In genomic region chr16:28447081-28447480, GRCh38 we compare ENCODE assay signal across 11 cellular contexts. TPM values are rescaled to one million over a fixed set of nuclear protein-coding genes. Genes with fewer than 3 reads are reported as not detected.
A peak's percentile ranks its signal among the peaks of the same experiment; 100 is the strongest.
DNase-seq lines count a peak whose midpoint lies in the region; ATAC-seq, FAIRE-seq and TF ChIP-seq lines count a peak whose summit lies in the region.
"Not testable (repeated sequence)": the region's sequence is repeated elsewhere in the genome, so short reads cannot be mapped to it uniquely, and the experiment has no call there.
"Had no signal": no experiment of that assay in that cellular context is flagged by ENCODE, and none has a peak within 500 bp of the region (broad histone marks: within the 10 kb centered on the region; RNA-seq: fewer than 3 reads in every experiment).

No MANE protein-coding gene starts in this region.

- in situ Hi-C loops in K562 (cut with MboI): loop anchor here (25.0 kb wide), 1 partner anchor 490 kb away; the partner anchor contains the start of genes CD19 and RABEP2

- H3K27ac Mint-ChIP-seq in naive thymus-derived CD4-positive, alpha-beta T cell: not testable (repeated sequence)

- TF ChIP-seq RAD21 in A549 (conservative IDR thresholded peaks at IDR 0.05 in 1 of 2, IDR thresholded peaks at IDR 0.05 in 1 of 2); K562 (CRISPR knock-in tag; conservative IDR thresholded peaks at IDR 0.05 in 1 of 2, IDR thresholded peaks at IDR 0.05 in 1 of 2): not testable (repeated sequence)

- POLR2A ChIA-PET in A549 (lab: Yijun Ruan, JAX); K562 (lab: Yijun Ruan, JAX); naive thymus-derived CD4-positive, alpha-beta T cell (lab: Charles Lee): not testable (repeated sequence)

- H3K4me3 ChIP-seq in A549; K562; naive thymus-derived CD4-positive, alpha-beta T cell (ENCODE audit: low read length): not testable (repeated sequence)

- DNase-seq in A549 (ENCODE audit: low read depth in 1 of 2, low spot score in 1 of 2); K562 (ENCODE audit: extremely low read depth in 1 of 4, low spot score in 3 of 4); naive thymus-derived CD4-positive, alpha-beta T cell: not testable (repeated sequence)

- not testable (repeated sequence) for H3K9me1 ChIP-seq in K562 (ENCODE audit: control insufficient read depth, insufficient read depth, low read length)

- not testable (repeated sequence) for BruUV-seq in K562 (replicated peaks; lab: Mats Ljungman, UMichigan)

- H3K36me3 Mint-ChIP-seq in naive thymus-derived CD4-positive, alpha-beta T cell: not testable (repeated sequence)

- H3K4me2 ChIP-seq in A549; K562 (ENCODE audit: insufficient read depth, low read length): not testable (repeated sequence)

- not testable (repeated sequence) for H3K9me3 Mint-ChIP-seq in naive thymus-derived CD4-positive, alpha-beta T cell

- TF ChIP-seq POLR2A in A549 (IDR thresholded peaks at IDR 0.05; ENCODE audit: low read length); K562 (conservative IDR thresholded peaks at IDR 0.05): not testable (repeated sequence)

- ATAC-seq in A549 (peak; percentile 26 to 62; a peak in 5 of 6 replicates), K562 (peak; percentile 99)
- peak; percentile 46 to 64 for ATAC-seq in activated CD4-positive, CD25-positive, alpha-beta regulatory T cell treated with anti-CD3 and anti-CD28 coated beads, Interleukin-2, amount 50 U/mL, for 24 hours
- ATAC-seq in naive thymus-derived CD4-positive, alpha-beta T cell: peak; percentile 53

- intact Hi-C loops in K562 (cut with micrococcal nuclease); naive thymus-derived CD4-positive, alpha-beta T cell (cut with micrococcal nuclease): not testable (repeated sequence)

- H3K27me3 ChIP-seq in K562 (ENCODE audit: control insufficient read depth in 2 of 2, insufficient read depth in 2 of 2, low read length in 2 of 2); naive thymus-derived CD4-positive, alpha-beta T cell (ENCODE audit: control insufficient read depth in 2 of 2, insufficient read depth in 2 of 2, low read length in 2 of 2): not testable (repeated sequence)

- H3K27ac ChIP-seq in A549; K562 (ENCODE audit: extremely low read depth, low read depth, low read length); naive thymus-derived CD4-positive, alpha-beta T cell (ENCODE audit: low read depth, low read length): not testable (repeated sequence)

- CTCF ChIA-PET in A549 (lab: Yijun Ruan, JAX); K562 (lab: Yijun Ruan, JAX; ENCODE audit: low intra/inter-chr PET ratio); naive thymus-derived CD4-positive, alpha-beta T cell (lab: Charles Lee): not testable (repeated sequence)

- not testable (repeated sequence) for H3K4me3 Mint-ChIP-seq in naive thymus-derived CD4-positive, alpha-beta T cell

- no CpG with 5 or more reads among the region's 6 CpGs for WGBS in A549 (ENCODE audit: missing lambda C conversion rate)
- WGBS in K562 (ENCODE audit: insufficient coverage, low coverage, missing lambda C conversion rate): no CpG with 5 or more reads among the region's 6 CpGs

- H3K27me3 Mint-ChIP-seq in naive thymus-derived CD4-positive, alpha-beta T cell: not testable (repeated sequence)

- not testable (repeated sequence) for TF ChIP-seq CTCF in A549 (IDR thresholded peaks at IDR 0.05); K562 (IDR thresholded peaks at IDR 0.05 in 2 of 3, conservative IDR thresholded peaks at IDR 0.05 in 1 of 3; ENCODE audit: insufficient read depth in 2 of 3, low read depth in 1 of 3, low read length in 3 of 3)

- not testable (repeated sequence) for H3K36me3 ChIP-seq in K562 (ENCODE audit: control insufficient read depth, insufficient read depth, low read length); naive thymus-derived CD4-positive, alpha-beta T cell (ENCODE audit: control insufficient read depth in 2 of 3, insufficient read depth in 3 of 3, low read length in 3 of 3)

- not testable (repeated sequence) for H3K9ac ChIP-seq in K562 (ENCODE audit: insufficient read depth in 1 of 2, low read depth in 2 of 2, low read length in 2 of 2)

- not testable (repeated sequence) for FAIRE-seq in A549 (lab: Jason Lieb, UNC); K562 (lab: Jason Lieb, UNC)

- TF ChIP-seq EP300 in A549 (IDR thresholded peaks at IDR 0.05); K562 (IDR thresholded peaks at IDR 0.05; ENCODE audit: low read length): not testable (repeated sequence)

- H3K9me3 ChIP-seq in A549; K562 (replicated peaks; ENCODE audit: control insufficient read depth, insufficient read depth, low read depth, low read length); naive thymus-derived CD4-positive, alpha-beta T cell (ENCODE audit: control insufficient read depth in 2 of 3, low read length in 3 of 3): not testable (repeated sequence)

- not testable (repeated sequence) for H4K20me1 ChIP-seq in K562 (replicated peaks; ENCODE audit: control insufficient read depth, insufficient read depth, low read length)

- H3K4me1 ChIP-seq in A549; K562 (replicated peaks in 1 of 2; ENCODE audit: control insufficient read depth in 2 of 2, insufficient read depth in 2 of 2, low read length in 2 of 2); naive thymus-derived CD4-positive, alpha-beta T cell (ENCODE audit: control insufficient read depth in 2 of 2, insufficient read depth in 2 of 2, low read length in 2 of 2): not testable (repeated sequence)

- not testable (repeated sequence) for H2AFZ ChIP-seq in K562 (ENCODE audit: low read depth, low read length)

- H3K4me1 Mint-ChIP-seq in naive thymus-derived CD4-positive, alpha-beta T cell: not testable (repeated sequence)

- H3K79me2 ChIP-seq in K562 (ENCODE audit: control insufficient read depth, insufficient read depth, low read length): not testable (repeated sequence)

RNA-seq across cellular contexts. Expression of gene NPIPB7, which starts 25.1 kb away (rescaled TPM):
- 0.13 and 0.38 TPM in 2 replicates for polyA plus RNA-seq in A549 (2011; rRNA removed)
- polyA plus RNA-seq in A549 (2012; cell fraction: cytosol; rRNA removed): 0.19 and 0.44 TPM in 2 replicates
- 0.87 and 1.0 TPM in 2 replicates for polyA plus RNA-seq in A549 (2012; cell fraction: nucleus; rRNA removed)
- polyA plus RNA-seq in A549 (2017; fragmentation: RNase III; extraction: RNeasy Plus Mini Kit Qiagen cat#74134 plus additional on column Dnase treatment): 0.61 to 0.80 TPM (median 0.66 TPM) in 3 replicates
- not detected in 2 replicates for polyA minus RNA-seq in A549 (2011; rRNA and poly(A)+ RNA removed)
- not detected in 2 replicates for total RNA-seq in K562 (2011; cell fraction: chromatin; rRNA removed; ENCODE audit: low replicate concordance)
- total RNA-seq in K562 (2011; cell fraction: nucleolus; rRNA removed): not detected in 2 replicates
- total RNA-seq in K562 (2011; cell fraction: nucleoplasm; rRNA removed): not detected in 2 replicates
- not detected in 2 replicates for total RNA-seq in K562 (2014; rRNA removed)
- total RNA-seq in K562 (2014; rRNA removed; fragmentation: Illumina TruSeq; extraction: Trizol): not detected in 2 replicates
- total RNA-seq in K562 (2015; rRNA removed; fragmentation: Illumina TruSeq; extraction: Trizol): not detected in 2 replicates
- not detected in 2 replicates for total RNA-seq in K562 (2021)
- polyA plus RNA-seq in K562 (2011; rRNA removed): not detected in 2 replicates
- not detected in 2 replicates for polyA plus RNA-seq in K562 (2011; cell fraction: cytosol; rRNA removed)
- not detected in 2 replicates for polyA plus RNA-seq in K562 (2011; cell fraction: nucleus; rRNA removed)
- not detected in 2 replicates for polyA plus RNA-seq in K562 (2012)
- not detected in 2 replicates for polyA plus RNA-seq in K562 (2014; fragmentation: Illumina TruSeq; extraction: Trizol)
- under 1 TPM in 1 of 2 experiments, not detected in 1; 0.07 TPM for polyA plus RNA-seq in K562 (2014; fragmentation: Nextera tagmentation; extraction: Ambion mirVana)
- not detected in 2 replicates for polyA plus RNA-seq in K562 (2014; rRNA removed)
- polyA minus RNA-seq in K562 (2011; rRNA and poly(A)+ RNA removed): not detected in 2 replicates
- not detected in 2 replicates for polyA minus RNA-seq in K562 (2011; cell fraction: cytosol; rRNA and poly(A)+ RNA removed)
- polyA minus RNA-seq in K562 (2011; cell fraction: nucleus; rRNA and poly(A)+ RNA removed): not detected in 2 replicates
- total RNA-seq in naive thymus-derived CD4-positive, alpha-beta T cell: under 1 TPM in 4 of 5 experiments, not detected in 1; 0.22 to 0.54 (median 0.25) TPM
- not detected for polyA plus RNA-seq in naive thymus-derived CD4-positive, alpha-beta T cell
- total RNA-seq: A172; A673; CD4-positive, CD25-positive, alpha-beta regulatory T cell; CD8-positive, alpha-beta memory T cell had no signal
- polyA plus RNA-seq: AG04450; CD14-positive monocyte; CD4-positive, alpha-beta memory T cell; CD4-positive, CD25-positive, alpha-beta regulatory T cell; CD8-positive, alpha-beta memory T cell had no signal

RNA-seq across cellular contexts. Expression of gene EIF3CL, which starts 43.4 kb away (rescaled TPM):
- polyA plus RNA-seq in A549 (2011; rRNA removed) (33.1 and 77.6 TPM in 2 replicates), A549 (2017; fragmentation: RNase III; extraction: RNeasy Plus Mini Kit Qiagen cat#74134 plus additional on column Dnase treatment) (131 to 146 TPM (median 138 TPM) in 3 replicates), K562 (2011; rRNA removed) (130 and 155 TPM in 2 replicates), K562 (2014; fragmentation: Illumina TruSeq; extraction: Trizol) (119 and 183 TPM in 2 replicates), K562 (2014; fragmentation: Nextera tagmentation; extraction: Ambion mirVana) (10 to 100 TPM in 1 of 2 experiments, 1 to 10 TPM in 1; 3.7 to 10.4 TPM), K562 (2014; rRNA removed) (78.1 and 99.2 TPM in 2 replicates)
- 180 and 191 TPM in 2 replicates for polyA plus RNA-seq in A549 (2012; cell fraction: cytosol; rRNA removed)
- polyA plus RNA-seq in A549 (2012; cell fraction: nucleus; rRNA removed): 196 and 231 TPM in 2 replicates
- 178 and 194 TPM in 2 replicates for polyA minus RNA-seq in A549 (2011; rRNA and poly(A)+ RNA removed)
- 35.0 and 124 TPM in 2 replicates for total RNA-seq in K562 (2011; cell fraction: chromatin; rRNA removed; ENCODE audit: low replicate concordance)
- total RNA-seq in K562 (2011; cell fraction: nucleolus; rRNA removed): 103 and 124 TPM in 2 replicates
- total RNA-seq in K562 (2011; cell fraction: nucleoplasm; rRNA removed): 58.5 and 82.2 TPM in 2 replicates
- total RNA-seq in K562 (2014; rRNA removed) (85.4 and 89.8 TPM in 2 replicates), K562 (2014; rRNA removed; fragmentation: Illumina TruSeq; extraction: Trizol) (30.7 and 40.1 TPM in 2 replicates), K562 (2015; rRNA removed; fragmentation: Illumina TruSeq; extraction: Trizol) (88.1 and 88.2 TPM in 2 replicates), K562 (2021) (78.1 and 112 TPM in 2 replicates)
- 215 and 296 TPM in 2 replicates for polyA plus RNA-seq in K562 (2011; cell fraction: cytosol; rRNA removed)
- polyA plus RNA-seq in K562 (2011; cell fraction: nucleus; rRNA removed): 112 and 132 TPM in 2 replicates
- 44.6 and 46.0 TPM in 2 replicates for polyA plus RNA-seq in K562 (2012)
- 223 and 350 TPM in 2 replicates for polyA minus RNA-seq in K562 (2011; rRNA and poly(A)+ RNA removed)
- polyA minus RNA-seq in K562 (2011; cell fraction: cytosol; rRNA and poly(A)+ RNA removed): 170 and 213 TPM in 2 replicates
- polyA minus RNA-seq in K562 (2011; cell fraction: nucleus; rRNA and poly(A)+ RNA removed): 67.6 and 92.4 TPM in 2 replicates
- 10 to 100 TPM; 14.4 to 78.4 (median 23.3) TPM for total RNA-seq in naive thymus-derived CD4-positive, alpha-beta T cell
- 10 to 100 TPM; 37.0 to 38.2 TPM for polyA plus RNA-seq in naive thymus-derived CD4-positive, alpha-beta T cell

RNA-seq across cellular contexts. Expression of gene CLN3, which starts 44.8 kb away (rescaled TPM):
- polyA plus RNA-seq in A549 (2011; rRNA removed) (17.4 and 22.3 TPM in 2 replicates), A549 (2017; fragmentation: RNase III; extraction: RNeasy Plus Mini Kit Qiagen cat#74134 plus additional on column Dnase treatment) (18.0 to 22.2 TPM (median 21.5 TPM) in 3 replicates), K562 (2011; rRNA removed) (12.5 and 24.8 TPM in 2 replicates), K562 (2014; fragmentation: Illumina TruSeq; extraction: Trizol) (20.9 and 30.5 TPM in 2 replicates), K562 (2014; fragmentation: Nextera tagmentation; extraction: Ambion mirVana) (1 to 10 TPM; 2.5 to 3.1 TPM), K562 (2014; rRNA removed) (12.7 and 19.9 TPM in 2 replicates)
- polyA plus RNA-seq in A549 (2012; cell fraction: cytosol; rRNA removed): 18.6 and 26.7 TPM in 2 replicates
- polyA plus RNA-seq in A549 (2012; cell fraction: nucleus; rRNA removed): 85.1 and 88.5 TPM in 2 replicates
- 15.0 and 21.9 TPM in 2 replicates for polyA minus RNA-seq in A549 (2011; rRNA and poly(A)+ RNA removed)
- total RNA-seq in K562 (2011; cell fraction: chromatin; rRNA removed; ENCODE audit: low replicate concordance): 22.3 and 64.5 TPM in 2 replicates
- 58.5 and 75.0 TPM in 2 replicates for total RNA-seq in K562 (2011; cell fraction: nucleolus; rRNA removed)
- total RNA-seq in K562 (2011; cell fraction: nucleoplasm; rRNA removed): 42.4 and 43.9 TPM in 2 replicates
- total RNA-seq in K562 (2014; rRNA removed) (11.0 and 11.1 TPM in 2 replicates), K562 (2014; rRNA removed; fragmentation: Illumina TruSeq; extraction: Trizol) (4.5 and 5.6 TPM in 2 replicates), K562 (2015; rRNA removed; fragmentation: Illumina TruSeq; extraction: Trizol) (11.6 and 11.9 TPM in 2 replicates), K562 (2021) (27.1 and 31.9 TPM in 2 replicates)
- 24.2 and 33.1 TPM in 2 replicates for polyA plus RNA-seq in K562 (2011; cell fraction: cytosol; rRNA removed)
- polyA plus RNA-seq in K562 (2011; cell fraction: nucleus; rRNA removed): 64.4 and 76.3 TPM in 2 replicates
- polyA plus RNA-seq in K562 (2012): 33.2 and 44.8 TPM in 2 replicates
- polyA minus RNA-seq in K562 (2011; rRNA and poly(A)+ RNA removed): 12.0 and 15.9 TPM in 2 replicates
- polyA minus RNA-seq in K562 (2011; cell fraction: cytosol; rRNA and poly(A)+ RNA removed): 8.6 and 11.5 TPM in 2 replicates
- polyA minus RNA-seq in K562 (2011; cell fraction: nucleus; rRNA and poly(A)+ RNA removed): 12.5 and 19.0 TPM in 2 replicates
- 10 to 100 TPM; 56.5 to 76.3 (median 70.7) TPM for total RNA-seq in naive thymus-derived CD4-positive, alpha-beta T cell
- polyA plus RNA-seq in naive thymus-derived CD4-positive, alpha-beta T cell: 10 to 100 TPM; 16.0 to 27.3 TPM

RNA-seq across cellular contexts. Expression of gene APOBR, which starts 47.4 kb away (rescaled TPM):
- polyA plus RNA-seq in A549 (2011; rRNA removed) (0.01 TPM in 1 of 2 replicates, not detected in the other), A549 (2017; fragmentation: RNase III; extraction: RNeasy Plus Mini Kit Qiagen cat#74134 plus additional on column Dnase treatment) (0.05 to 0.08 TPM (median 0.07 TPM) in 3 replicates), K562 (2011; rRNA removed) (0.67 and 2.0 TPM in 2 replicates), K562 (2014; fragmentation: Illumina TruSeq; extraction: Trizol) (3.8 and 7.3 TPM in 2 replicates), K562 (2014; fragmentation: Nextera tagmentation; extraction: Ambion mirVana) (under 1 TPM in 1 of 2 experiments, not detected in 1; 0.08 TPM), K562 (2014; rRNA removed) (4.2 and 6.1 TPM in 2 replicates)
- 0.01 TPM in 1 of 2 replicates, not detected in the other for polyA plus RNA-seq in A549 (2012; cell fraction: cytosol; rRNA removed)
- polyA plus RNA-seq in A549 (2012; cell fraction: nucleus; rRNA removed): 0.04 TPM in 2 replicates
- polyA minus RNA-seq in A549 (2011; rRNA and poly(A)+ RNA removed): not detected in 2 replicates
- total RNA-seq in K562 (2011; cell fraction: chromatin; rRNA removed; ENCODE audit: low replicate concordance): 0.95 and 1.1 TPM in 2 replicates
- 0.83 and 1.6 TPM in 2 replicates for total RNA-seq in K562 (2011; cell fraction: nucleolus; rRNA removed)
- total RNA-seq in K562 (2011; cell fraction: nucleoplasm; rRNA removed): 2.0 and 2.8 TPM in 2 replicates
- total RNA-seq in K562 (2014; rRNA removed) (3.6 and 3.8 TPM in 2 replicates), K562 (2014; rRNA removed; fragmentation: Illumina TruSeq; extraction: Trizol) (0.25 and 0.32 TPM in 2 replicates), K562 (2015; rRNA removed; fragmentation: Illumina TruSeq; extraction: Trizol) (1.9 and 2.3 TPM in 2 replicates), K562 (2021) (3.2 and 4.3 TPM in 2 replicates)
- polyA plus RNA-seq in K562 (2011; cell fraction: cytosol; rRNA removed): 1.3 and 1.8 TPM in 2 replicates
- polyA plus RNA-seq in K562 (2011; cell fraction: nucleus; rRNA removed): 1.6 and 2.0 TPM in 2 replicates
- polyA plus RNA-seq in K562 (2012): 10.4 and 17.7 TPM in 2 replicates
- 0.46 and 1.0 TPM in 2 replicates for polyA minus RNA-seq in K562 (2011; rRNA and poly(A)+ RNA removed)
- 1.1 and 4.8 TPM in 2 replicates for polyA minus RNA-seq in K562 (2011; cell fraction: cytosol; rRNA and poly(A)+ RNA removed)
- 0.27 and 0.67 TPM in 2 replicates for polyA minus RNA-seq in K562 (2011; cell fraction: nucleus; rRNA and poly(A)+ RNA removed)
- 10 to 100 TPM in 2 of 5 experiments, 1 to 10 TPM in 3; 3.3 to 28.8 (median 8.2) TPM for total RNA-seq in naive thymus-derived CD4-positive, alpha-beta T cell
- under 1 TPM; 0.22 to 0.79 TPM for polyA plus RNA-seq in naive thymus-derived CD4-positive, alpha-beta T cell
- total RNA-seq: A172, A673 had no signal
- polyA plus RNA-seq: AG04450 had no signal

RNA-seq across cellular contexts. Expression of gene IL27, which starts 59.6 kb away (rescaled TPM):
- not detected in 2 replicates for polyA plus RNA-seq in A549 (2011; rRNA removed)
- polyA plus RNA-seq in A549 (2012; cell fraction: cytosol; rRNA removed): not detected in 2 replicates
- not detected in 2 replicates for polyA plus RNA-seq in A549 (2012; cell fraction: nucleus; rRNA removed)
- polyA plus RNA-seq in A549 (2017; fragmentation: RNase III; extraction: RNeasy Plus Mini Kit Qiagen cat#74134 plus additional on column Dnase treatment): not detected in 3 replicates
- not detected in 2 replicates for polyA minus RNA-seq in A549 (2011; rRNA and poly(A)+ RNA removed)
- total RNA-seq in K562 (2011; cell fraction: chromatin; rRNA removed; ENCODE audit: low replicate concordance): not detected in 2 replicates
- total RNA-seq in K562 (2011; cell fraction: nucleolus; rRNA removed): not detected in 2 replicates
- total RNA-seq in K562 (2011; cell fraction: nucleoplasm; rRNA removed): not detected in 2 replicates
- not detected in 2 replicates for total RNA-seq in K562 (2014; rRNA removed)
- total RNA-seq in K562 (2014; rRNA removed; fragmentation: Illumina TruSeq; extraction: Trizol): not detected in 2 replicates
- total RNA-seq in K562 (2015; rRNA removed; fragmentation: Illumina TruSeq; extraction: Trizol): not detected in 2 replicates
- not detected in 2 replicates for total RNA-seq in K562 (2021)
- not detected in 2 replicates for polyA plus RNA-seq in K562 (2011; rRNA removed)
- not detected in 2 replicates for polyA plus RNA-seq in K562 (2011; cell fraction: cytosol; rRNA removed)
- polyA plus RNA-seq in K562 (2011; cell fraction: nucleus; rRNA removed): not detected in 2 replicates
- not detected in 2 replicates for polyA plus RNA-seq in K562 (2012)
- not detected in 2 replicates for polyA plus RNA-seq in K562 (2014; fragmentation: Illumina TruSeq; extraction: Trizol)
- not detected for polyA plus RNA-seq in K562 (2014; fragmentation: Nextera tagmentation; extraction: Ambion mirVana)
- polyA plus RNA-seq in K562 (2014; rRNA removed): not detected in 2 replicates
- not detected in 2 replicates for polyA minus RNA-seq in K562 (2011; rRNA and poly(A)+ RNA removed)
- polyA minus RNA-seq in K562 (2011; cell fraction: cytosol; rRNA and poly(A)+ RNA removed): not detected in 2 replicates
- not detected in 2 replicates for polyA minus RNA-seq in K562 (2011; cell fraction: nucleus; rRNA and poly(A)+ RNA removed)
- under 1 TPM in 1 of 5 experiments, not detected in 4; 0.49 TPM for total RNA-seq in naive thymus-derived CD4-positive, alpha-beta T cell
- polyA plus RNA-seq in naive thymus-derived CD4-positive, alpha-beta T cell: not detected
- total RNA-seq: A172; A673; CD4-positive, alpha-beta memory T cell; CD4-positive, CD25-positive, alpha-beta regulatory T cell; CD8-positive, alpha-beta memory T cell had no signal
- polyA plus RNA-seq: AG04450; CD4-positive, alpha-beta memory T cell; CD4-positive, CD25-positive, alpha-beta regulatory T cell; CD8-positive, alpha-beta memory T cell had no signal

Comparison
In these comparisons a context has a peak if more than half of its experiments do, and no peak if none do; other contexts are left out.
1. ATAC-seq: peak in every context shown above with its lines; median percentile 99 in K562; 55 in activated CD4-positive, CD25-positive, alpha-beta regulatory T cell treated with anti-CD3 and anti-CD28 coated beads, Interleukin-2, amount 50 U/mL, for 24 hours; 53 in naive thymus-derived CD4-positive, alpha-beta T cell; 44 in A549.